In the genomic region with DNA sequence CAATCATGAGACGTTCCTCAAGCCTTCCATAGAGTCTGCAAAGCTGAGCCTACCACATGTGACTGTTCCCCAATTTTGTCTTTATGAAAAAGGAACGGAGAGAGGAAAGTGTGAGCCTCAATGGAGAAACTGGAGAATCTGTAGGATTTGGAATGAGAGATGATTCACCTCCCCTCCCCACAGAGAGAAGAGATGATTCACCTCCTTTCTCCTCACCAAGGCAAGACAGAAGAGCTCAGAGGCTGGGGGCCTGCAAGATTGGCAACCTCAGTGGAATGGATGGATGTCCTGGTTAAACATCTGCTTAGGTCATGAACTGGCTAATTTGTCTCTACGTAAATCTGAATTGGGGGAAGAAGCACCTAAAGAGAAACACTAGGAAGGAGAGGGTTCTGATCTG, we compare ENCODE assay signal across 1 cellular context.
TF ChIP-seq lines count a peak whose summit lies in the region.

No MANE protein-coding gene starts in this region.

TF ChIP-seq in K562, 482 proteins besides CTCF, POLR2A, EP300 and RAD21 (continued from another document):
- TF ChIP-seq ARID1B (IDR thresholded peaks at IDR 0.05) (no peak), TCF3 (CRISPR knock-in tag; IDR thresholded peaks at IDR 0.05) (no peak)
